Comparison of ENCODE assay signal across 1 cellular context in the genomic region with DNA sequence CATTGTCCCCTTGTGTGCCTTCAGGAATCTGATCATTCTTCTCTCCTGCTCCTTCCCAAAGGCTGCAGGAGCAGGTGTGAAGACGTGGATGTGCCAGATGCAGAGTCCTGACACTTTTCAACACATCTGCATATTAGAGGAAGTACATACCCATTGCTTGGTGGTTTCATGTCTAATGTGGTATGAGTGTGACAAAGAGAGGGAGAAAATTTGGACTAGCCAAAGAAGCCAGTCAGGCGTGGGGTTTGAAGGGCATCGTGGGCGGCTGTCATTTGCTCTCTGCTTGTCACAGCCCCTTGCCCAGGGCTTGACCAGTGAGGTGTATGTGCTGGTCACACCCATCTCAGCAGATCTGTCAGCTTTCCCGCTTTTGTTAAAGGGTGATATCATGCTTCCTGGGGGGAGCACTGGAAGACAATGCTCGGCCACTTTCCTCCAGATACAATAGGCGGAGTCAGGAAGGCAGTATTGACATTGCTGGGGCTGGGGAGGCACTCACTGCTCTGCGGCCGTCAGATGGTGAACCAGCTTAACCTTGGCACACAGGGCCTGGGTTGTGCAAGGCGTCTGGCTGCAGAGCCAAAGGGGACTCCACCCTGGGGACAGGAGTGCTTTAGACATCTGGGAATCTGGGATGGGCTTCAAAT.
TF ChIP-seq lines count a peak whose summit lies in the region.

No MANE protein-coding gene starts in this region.

TF ChIP-seq in IMR-90, 13 proteins besides CTCF, POLR2A, EP300 and RAD21 (continued from another document):
- TF ChIP-seq BHLHE40 (IDR thresholded peaks at IDR 0.05; ENCODE audit: low read depth, low read length) (no peak), FOS (IDR thresholded peaks at IDR 0.05; ENCODE audit: low read depth, low read length) (no peak), CHD1 (IDR thresholded peaks at IDR 0.05; ENCODE audit: low read depth, low read length) (no peak), CEBPB (IDR thresholded peaks at IDR 0.05; ENCODE audit: low read depth, low read length) (no peak), NFE2L2 (IDR thresholded peaks at IDR 0.05; ENCODE audit: low read depth, low read length) (no peak), SMC3 (IDR thresholded peaks at IDR 0.05; ENCODE audit: low read depth, low read length) (no peak), RCOR1 (IDR thresholded peaks at IDR 0.05; ENCODE audit: insufficient replicate concordance, low read length) (no peak), RFX5 (IDR thresholded peaks at IDR 0.05; ENCODE audit: low read depth, low read length) (no peak)
